18 cellular contexts compared by ENCODE assay signal in genomic region chr16:28310796-28311195, GRCh38. TPM values are rescaled to one million over a fixed set of nuclear protein-coding genes. Genes with fewer than 3 reads are reported as not detected.
DNase-seq lines count a peak whose midpoint lies in the region; TF ChIP-seq lines count a peak whose summit lies in the region.
"Had no signal": no experiment of that assay in that cellular context is flagged by ENCODE, and none has a peak within 500 bp of the region (broad histone marks: within the 10 kb centered on the region; RNA-seq: fewer than 3 reads in every experiment).

No MANE protein-coding gene starts in this region.

- intact Hi-C loops in activated CD4-positive, alpha-beta T cell treated with anti-CD3 and anti-CD28 coated beads, Interleukin-2, amount 10 ng/mL, durations not matched to agents 24 days and 14 days (cut with micrococcal nuclease): loop anchor here (2.0 kb wide), 1 partner anchor 18 kb away; the partner anchor contains the start of gene SBK1
- intact Hi-C loops in CD4-positive, alpha-beta memory T cell (cut with micrococcal nuclease): loop anchor here (2.0 to 10.0 kb wide), 2 partner anchors 96 to 170 kb away; partner anchors contain the start of gene XPO6
- intact Hi-C loops in activated T-helper 2 cell treated with anti-CD3 and anti-CD28 coated beads, Interferon-gamma antibody, Interleukin-2, Interleukin-4, amounts not matched to agents 10 μg/mL and 5 μg/mL and 100 μg/mL, durations not matched to agents 14 hours and 24 hours and 36 hours (cut with micrococcal nuclease): no loop called here

- CTCF ChIA-PET in CD4-positive, alpha-beta memory T cell (lab: Charles Lee; ENCODE audit: partially characterized antibody): interaction anchor here (0.8 to 13.6 kb wide), 5 partner anchors 11 to 93 kb away, joined by 3 to 321 read pairs (median 7); no protein-coding TSS in a partner anchor

- H3K27ac ChIP-seq in CD4-positive, alpha-beta memory T cell (ENCODE audit: low read depth, low read length): peak overlapping the region; percentile 72
- no peak overlapping the region for H3K27ac ChIP-seq in suprapubic skin
- H3K27ac ChIP-seq: neutrophil had no signal

- H3K27ac Mint-ChIP-seq in activated CD4-positive, alpha-beta T cell treated with anti-CD3 and anti-CD28 coated beads, Interleukin-2, amount 10 ng/mL, durations not matched to agents 24 days and 14 days: peak overlapping the region; percentile 30
- peak overlapping the region; percentile 91 to 99 (median 96) for H3K27ac Mint-ChIP-seq in CD4-positive, alpha-beta memory T cell
- peak overlapping the region; percentile 21 for H3K27ac Mint-ChIP-seq in activated T-helper 2 cell treated with anti-CD3 and anti-CD28 coated beads, Interferon-gamma antibody, Interleukin-2, Interleukin-4, amounts not matched to agents 10 μg/mL and 5 μg/mL and 100 μg/mL, durations not matched to agents 14 hours and 24 hours and 36 hours
- H3K27ac Mint-ChIP-seq in nephron progenitor cell: peak overlapping the region; percentile 98
- H3K27ac Mint-ChIP-seq: dendritic cell treated with granulocyte-macrophage colony-stimulating factor and Interleukin-4, amounts not matched to agents 40 ng/mL and 50 ng/mL, for 4 days had no signal

- H3K27me3 Mint-ChIP-seq in activated CD4-positive, alpha-beta T cell treated with anti-CD3 and anti-CD28 coated beads, Interleukin-2, amount 10 ng/mL, durations not matched to agents 24 days and 14 days: no peaks in the 10 kb centered on the region
- H3K27me3 Mint-ChIP-seq in CD4-positive, alpha-beta memory T cell: no peaks in the 10 kb centered on the region
- no peaks in the 10 kb centered on the region for H3K27me3 Mint-ChIP-seq in activated T-helper 2 cell treated with anti-CD3 and anti-CD28 coated beads, Interferon-gamma antibody, Interleukin-2, Interleukin-4, amounts not matched to agents 10 μg/mL and 5 μg/mL and 100 μg/mL, durations not matched to agents 14 hours and 24 hours and 36 hours (ENCODE audit: low read depth)
- peaks cover 6% of the 10 kb centered on the region for H3K27me3 Mint-ChIP-seq in nephron progenitor cell (ENCODE audit: low read depth, poor library complexity)

- H3K4me1 ChIP-seq in CD4-positive, alpha-beta memory T cell (ENCODE audit: insufficient read depth, low read length): peaks cover 53% of the 10 kb centered on the region
- H3K4me1 ChIP-seq in suprapubic skin: no peaks in the 10 kb centered on the region

- no peak for DNase-seq in activated CD4-positive, alpha-beta T cell treated with anti-CD3 and anti-CD28 coated beads, Interleukin-2, amount 10 ng/mL, durations not matched to agents 24 days and 14 days
- DNase-seq in activated CD4-positive, alpha-beta T cell treated with anti-CD3 and anti-CD28 coated beads for 4 hours: no peak
- no peak for DNase-seq in CD4-positive, alpha-beta memory T cell
- DNase-seq in activated T-helper 2 cell treated with anti-CD3 and anti-CD28 coated beads, Interferon-gamma antibody, Interleukin-2, Interleukin-4, amounts not matched to agents 10 μg/mL and 5 μg/mL and 100 μg/mL, durations not matched to agents 14 hours and 24 hours and 36 hours (ENCODE audit: low spot score): no peak
- DNase-seq in nephron progenitor cell (no peak), suprapubic skin (ENCODE audit: low spot score in 2 of 2) (no peak), AG08395 (ENCODE audit: low spot score) (no peak), NOMO-1 treated with dmso at 0.1 percent for 144 hours (lab: John Stamatoyannopoulos, UW; ENCODE audit: unreplicated experiment) (no peak)
- DNase-seq: amniotic stem cell; DMS153; GDM1; NCI-H1417; RPMI8226; SK-N-SH; stimulated activated CD4-positive, alpha-beta T cell treated with anti-CD3 and anti-CD28 coated beads, Interleukin-12 subunit alpha, Interleukin-12 subunit beta, amount 100 ng/mL, for 4 hours had no signal

- peaks cover 4% of the 10 kb centered on the region for H3K9me3 Mint-ChIP-seq in activated CD4-positive, alpha-beta T cell treated with anti-CD3 and anti-CD28 coated beads, Interleukin-2, amount 10 ng/mL, durations not matched to agents 24 days and 14 days
- no peaks in the 10 kb centered on the region for H3K9me3 Mint-ChIP-seq in CD4-positive, alpha-beta memory T cell
- H3K9me3 Mint-ChIP-seq in activated T-helper 2 cell treated with anti-CD3 and anti-CD28 coated beads, Interferon-gamma antibody, Interleukin-2, Interleukin-4, amounts not matched to agents 10 μg/mL and 5 μg/mL and 100 μg/mL, durations not matched to agents 14 hours and 24 hours and 36 hours: no peaks in the 10 kb centered on the region
- no peaks in the 10 kb centered on the region for H3K9me3 Mint-ChIP-seq in nephron progenitor cell
- H3K9me3 Mint-ChIP-seq: dendritic cell treated with granulocyte-macrophage colony-stimulating factor and Interleukin-4, amounts not matched to agents 40 ng/mL and 50 ng/mL, for 4 days had no signal

- 89% methylated on average over 11 of the region's 11 CpGs for WGBS in suprapubic skin

- H3K36me3 ChIP-seq in CD4-positive, alpha-beta memory T cell (ENCODE audit: insufficient read depth, low read length): peaks cover 6% of the 10 kb centered on the region
- no peaks in the 10 kb centered on the region for H3K36me3 ChIP-seq in suprapubic skin
- H3K36me3 ChIP-seq: neutrophil had no signal

- peaks cover 2% of the 10 kb centered on the region for H3K36me3 Mint-ChIP-seq in activated CD4-positive, alpha-beta T cell treated with anti-CD3 and anti-CD28 coated beads, Interleukin-2, amount 10 ng/mL, durations not matched to agents 24 days and 14 days (ENCODE audit: low read depth)
- H3K36me3 Mint-ChIP-seq in CD4-positive, alpha-beta memory T cell: peaks cover 11 to 23% of the 10 kb centered on the region in 2 donors
- H3K36me3 Mint-ChIP-seq in activated T-helper 2 cell treated with anti-CD3 and anti-CD28 coated beads, Interferon-gamma antibody, Interleukin-2, Interleukin-4, amounts not matched to agents 10 μg/mL and 5 μg/mL and 100 μg/mL, durations not matched to agents 14 hours and 24 hours and 36 hours (ENCODE audit: low read depth): peaks cover 3% of the 10 kb centered on the region
- peaks cover 52% of the 10 kb centered on the region for H3K36me3 Mint-ChIP-seq in nephron progenitor cell (ENCODE audit: low read depth)

- no peak for TF ChIP-seq POLR2A in suprapubic skin (IDR thresholded peaks at IDR 0.05)

- no peak for TF ChIP-seq EP300 in suprapubic skin (IDR thresholded peaks at IDR 0.05)

- H3K4me1 Mint-ChIP-seq in activated CD4-positive, alpha-beta T cell treated with anti-CD3 and anti-CD28 coated beads, Interleukin-2, amount 10 ng/mL, durations not matched to agents 24 days and 14 days: peaks cover 20% of the 10 kb centered on the region
- H3K4me1 Mint-ChIP-seq in CD4-positive, alpha-beta memory T cell: peaks cover 46 to 70% (median 55%) of the 10 kb centered on the region in 4 donors
- peaks cover 24% of the 10 kb centered on the region for H3K4me1 Mint-ChIP-seq in activated T-helper 2 cell treated with anti-CD3 and anti-CD28 coated beads, Interferon-gamma antibody, Interleukin-2, Interleukin-4, amounts not matched to agents 10 μg/mL and 5 μg/mL and 100 μg/mL, durations not matched to agents 14 hours and 24 hours and 36 hours (ENCODE audit: low read depth)
- no peaks in the 10 kb centered on the region for H3K4me1 Mint-ChIP-seq in nephron progenitor cell

- H3K4me3 Mint-ChIP-seq in activated CD4-positive, alpha-beta T cell treated with anti-CD3 and anti-CD28 coated beads, Interleukin-2, amount 10 ng/mL, durations not matched to agents 24 days and 14 days: peak overlapping the region; percentile 46
- H3K4me3 Mint-ChIP-seq in CD4-positive, alpha-beta memory T cell: peak overlapping the region in 7 of 8 donors; percentile 60 to 83 (median 76)
- peak overlapping the region; percentile 11 for H3K4me3 Mint-ChIP-seq in activated T-helper 2 cell treated with anti-CD3 and anti-CD28 coated beads, Interferon-gamma antibody, Interleukin-2, Interleukin-4, amounts not matched to agents 10 μg/mL and 5 μg/mL and 100 μg/mL, durations not matched to agents 14 hours and 24 hours and 36 hours (ENCODE audit: low read depth)
- H3K4me3 Mint-ChIP-seq in nephron progenitor cell: no peak overlapping the region
- H3K4me3 Mint-ChIP-seq: dendritic cell treated with granulocyte-macrophage colony-stimulating factor and Interleukin-4, amounts not matched to agents 40 ng/mL and 50 ng/mL, for 4 days had no signal

- no peaks in the 10 kb centered on the region for H3K9me3 ChIP-seq in CD4-positive, alpha-beta memory T cell (ENCODE audit: control insufficient read depth in 1 of 2, low read length in 2 of 2)
- H3K9me3 ChIP-seq in suprapubic skin: no peaks in the 10 kb centered on the region
- H3K9me3 ChIP-seq: neutrophil, SK-N-SH had no signal

- POLR2A ChIA-PET in CD4-positive, alpha-beta memory T cell (lab: Charles Lee; ENCODE audit: partially characterized antibody): interaction anchor here (1.0 to 7.6 kb wide), 7 partner anchors 12 to 170 kb away, joined by 3 to 114 read pairs (median 8); partner anchors contain the start of gene SBK1

- TF ChIP-seq CTCF in nephron progenitor cell (IDR thresholded peaks at IDR 0.05) (no peak), suprapubic skin (IDR thresholded peaks at IDR 0.05) (no peak)

- no peaks in the 10 kb centered on the region for H3K27me3 ChIP-seq in CD4-positive, alpha-beta memory T cell (ENCODE audit: insufficient read depth, low read length)
- peaks cover 3% of the 10 kb centered on the region for H3K27me3 ChIP-seq in suprapubic skin
- H3K27me3 ChIP-seq: neutrophil had no signal

- no peak overlapping the region for H3K4me3 ChIP-seq in CD4-positive, alpha-beta memory T cell (ENCODE audit: low read length in 2 of 2)
- no peak overlapping the region for H3K4me3 ChIP-seq in suprapubic skin

RNA-seq across cellular contexts. Expression of gene SBK1, which starts 18.5 kb away (rescaled TPM):
- 0.85 and 1.5 TPM in 2 replicates for total RNA-seq in activated CD4-positive, alpha-beta T cell treated with anti-CD3 and anti-CD28 coated beads, Interleukin-2, amount 10 ng/mL, durations not matched to agents 24 days and 14 days
- 10 to 100 TPM; 14.2 to 14.6 TPM for total RNA-seq in CD4-positive, alpha-beta memory T cell
- polyA plus RNA-seq in CD4-positive, alpha-beta memory T cell: 10 to 100 TPM in 1 of 2 donors, 1 to 10 TPM in 1; 1.2 to 13.1 TPM
- 1.3 and 1.4 TPM in 2 replicates for total RNA-seq in activated T-helper 2 cell treated with anti-CD3 and anti-CD28 coated beads, Interferon-gamma antibody, Interleukin-2, Interleukin-4, amounts not matched to agents 10 μg/mL and 5 μg/mL and 100 μg/mL, durations not matched to agents 14 hours and 24 hours and 36 hours
- 1 to 10 TPM in 3 of 4 donors, under 1 TPM in 1; 0.49 to 2.7 (median 2.2) TPM for total RNA-seq in suprapubic skin

RNA-seq across cellular contexts. Expression of gene NPIPB6, which starts 52.5 kb away (rescaled TPM):
- total RNA-seq in activated CD4-positive, alpha-beta T cell treated with anti-CD3 and anti-CD28 coated beads, Interleukin-2, amount 10 ng/mL, durations not matched to agents 24 days and 14 days: 3.0 and 3.2 TPM in 2 replicates
- 1 to 10 TPM; 4.5 to 4.7 TPM for total RNA-seq in CD4-positive, alpha-beta memory T cell
- polyA plus RNA-seq in CD4-positive, alpha-beta memory T cell: under 1 TPM in 1 of 2 donors, not detected in 1; 0.30 TPM
- total RNA-seq in activated T-helper 2 cell treated with anti-CD3 and anti-CD28 coated beads, Interferon-gamma antibody, Interleukin-2, Interleukin-4, amounts not matched to agents 10 μg/mL and 5 μg/mL and 100 μg/mL, durations not matched to agents 14 hours and 24 hours and 36 hours: 2.6 and 2.7 TPM in 2 replicates
- 10 to 100 TPM in 1 of 4 donors, 1 to 10 TPM in 1, under 1 TPM in 2; 0.45 to 30.7 (median 1.5) TPM for total RNA-seq in suprapubic skin
- polyA plus RNA-seq: endothelial cell of umbilical vein had no signal

Comparison
In these comparisons a context has a peak if more than half of its experiments do, and no peak if none do; other contexts are left out.
1. H3K27ac Mint-ChIP-seq: peak in every context shown above with its lines; median percentile 98 in nephron progenitor cell; 96 in CD4-positive, alpha-beta memory T cell; 30 in activated CD4-positive, alpha-beta T cell treated with anti-CD3 and anti-CD28 coated beads, Interleukin-2, amount 10 ng/mL, durations not matched to agents 24 days and 14 days; 21 in activated T-helper 2 cell treated with anti-CD3 and anti-CD28 coated beads, Interferon-gamma antibody, Interleukin-2, Interleukin-4, amounts not matched to agents 10 μg/mL and 5 μg/mL and 100 μg/mL, durations not matched to agents 14 hours and 24 hours and 36 hours.